Comparison of ENCODE assay signal across 25 cellular contexts in the genomic region with DNA sequence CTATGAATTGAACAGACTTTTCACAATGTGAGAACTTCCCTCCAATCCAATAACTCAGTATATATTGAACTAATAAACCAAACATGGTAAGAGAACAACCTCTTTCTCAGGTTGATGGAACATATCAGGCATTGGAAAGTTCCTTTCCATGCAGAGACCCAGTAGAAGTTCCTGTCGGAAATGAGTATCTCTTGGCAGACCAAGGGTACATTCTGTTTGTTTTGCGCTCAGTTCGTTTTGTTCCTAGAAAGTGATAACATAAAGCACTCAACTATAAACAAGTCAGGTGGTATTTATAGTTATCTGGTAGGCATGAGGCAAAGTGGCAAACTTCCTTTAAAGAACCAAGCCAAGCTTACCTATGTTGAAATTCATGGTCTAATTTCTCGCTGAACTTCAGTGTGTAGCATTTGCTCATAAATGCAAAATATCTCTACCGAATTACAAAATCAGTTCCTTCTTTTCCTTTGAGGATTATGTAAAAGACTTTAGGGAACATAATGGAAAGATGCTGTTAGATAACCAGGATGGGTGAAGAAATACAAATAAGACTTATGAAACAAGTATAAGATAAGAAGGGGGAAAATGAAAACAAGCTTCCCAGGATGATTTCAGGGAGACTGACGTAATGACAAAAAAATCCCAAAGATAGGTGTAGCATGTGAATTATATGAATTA.
DNase-seq lines count a peak whose midpoint lies in the region; ATAC-seq and TF ChIP-seq lines count a peak whose summit lies in the region.
"Had no signal": no experiment of that assay in that cellular context is flagged by ENCODE, and none has a peak within 500 bp of the region (broad histone marks: within the 10 kb centered on the region; RNA-seq: fewer than 3 reads in every experiment).

No MANE protein-coding gene starts in this region.

- WGBS in heart left ventricle, 4 donors = 35 to 47% (median 43%) methylated on average over 6 of the region's 6 CpGs

- peaks cover 3% of the 10 kb centered on the region for H3K9me3 Mint-ChIP-seq in stimulated activated memory B cell treated with anti-CD40 and anti-IgM and Interleukin-4, amounts not matched to agents 10 μg/mL and 1 μg/mL and 100 μg/mL, for 72 hours
- H3K9me3 Mint-ChIP-seq: H9 had no signal

- no peak for TF ChIP-seq CTCF in heart left ventricle (IDR thresholded peaks at IDR 0.05)

- no peak overlapping the region for H3K4me3 Mint-ChIP-seq in stimulated activated memory B cell treated with anti-CD40 and anti-IgM and Interleukin-4, amounts not matched to agents 10 μg/mL and 1 μg/mL and 100 μg/mL, for 72 hours
- H3K4me3 Mint-ChIP-seq: CD4-positive, CD25-positive, alpha-beta regulatory T cell; H9 had no signal

- DNase-seq in Right ventricle myocardium inferior (ENCODE audit: missing footprints) (no peak), cardiac septum (ENCODE audit: low spot score) (no peak), heart left ventricle (no peak), left colon (no peak), NCI-H526 treated with DMSO at 0.1 percent for 48 hours (lab: John Stamatoyannopoulos, UW) (no peak), SIG-M5 (lab: John Stamatoyannopoulos, UW) (no peak), SKM-1 treated with dmso at 0.1 percent for 144 hours (lab: John Stamatoyannopoulos, UW; ENCODE audit: unreplicated experiment) (no peak)
- DNase-seq: 8988T; BE2C; Caco-2; CD4-positive, CD25-positive, alpha-beta regulatory T cell; H9; Kasumi-1; MM.1S; NCI-H1105; NCI-H2081; NCI-H2171 treated with DMSO at 0.1 percent for 48 hours; NCI-H510A; NCI-H774; PC-3 had no signal

- H3K4me3 ChIP-seq in heart left ventricle = no peak overlapping the region
- H3K4me3 ChIP-seq: GM12878, SJSA1 had no signal

- no peaks in the 10 kb centered on the region for H3K36me3 ChIP-seq in heart left ventricle
- H3K36me3 ChIP-seq: BE2C, SJSA1 had no signal

- no peaks in the 10 kb centered on the region for H3K27me3 ChIP-seq in heart left ventricle
- H3K27me3 ChIP-seq: BE2C, SJSA1 had no signal

- peaks cover 49% of the 10 kb centered on the region for H3K4me1 Mint-ChIP-seq in stimulated activated memory B cell treated with anti-CD40 and anti-IgM and Interleukin-4, amounts not matched to agents 10 μg/mL and 1 μg/mL and 100 μg/mL, for 72 hours
- H3K4me1 Mint-ChIP-seq: CD4-positive, CD25-positive, alpha-beta regulatory T cell had no signal

- H3K4me1 ChIP-seq in heart left ventricle = peaks cover 0 to 23% (median 6%) of the 10 kb centered on the region in 12 donors
- H3K4me1 ChIP-seq: BE2C, Caco-2, SJSA1 had no signal

- intact Hi-C loops in Right ventricle myocardium inferior (cut with DNase I) = loop anchor here (5.0 kb wide), 1 partner anchor 132 kb away; no protein-coding TSS in a partner anchor
- intact Hi-C loops in cardiac septum (cut with DNase I) = loop anchor here (5.0 kb wide), 3 partner anchors 73 to 147 kb away; a partner anchor contains a TSS
- intact Hi-C loops in heart left ventricle (cut with DNase I) = loop anchor here in 4 of 10 donors (5.0 to 10.0 kb wide), 6 partner anchors 118 to 150 kb away; a partner anchor contains a TSS
- intact Hi-C loops in left colon (cut with DNase I, micrococcal nuclease) = no loop called here

- ATAC-seq in Right ventricle myocardium inferior (peak; percentile 87), heart left ventricle (peak; percentile 93 to 97 (median 94)), left colon (peak; percentile 76)
- no peak for ATAC-seq in stimulated activated memory B cell treated with anti-CD40 and anti-IgM and Interleukin-4, amounts not matched to agents 10 μg/mL and 1 μg/mL and 100 μg/mL, for 72 hours
- ATAC-seq: GM12878, PC-3 had no signal

- H3K27ac ChIP-seq in heart left ventricle = peak overlapping the region in 11 of 12 donors; percentile 9 to 89 (median 67)
- H3K27ac ChIP-seq: HL-60, RWPE1, SJSA1 had no signal

- H3K27me3 Mint-ChIP-seq in stimulated activated memory B cell treated with anti-CD40 and anti-IgM and Interleukin-4, amounts not matched to agents 10 μg/mL and 1 μg/mL and 100 μg/mL, for 72 hours = no peaks in the 10 kb centered on the region
- H3K27me3 Mint-ChIP-seq: CD4-positive, CD25-positive, alpha-beta regulatory T cell had no signal

- H3K36me3 Mint-ChIP-seq in stimulated activated memory B cell treated with anti-CD40 and anti-IgM and Interleukin-4, amounts not matched to agents 10 μg/mL and 1 μg/mL and 100 μg/mL, for 72 hours = peaks cover 41% of the 10 kb centered on the region
- H3K36me3 Mint-ChIP-seq: CD4-positive, CD25-positive, alpha-beta regulatory T cell had no signal

- peak overlapping the region; percentile 36 for H3K27ac Mint-ChIP-seq in stimulated activated memory B cell treated with anti-CD40 and anti-IgM and Interleukin-4, amounts not matched to agents 10 μg/mL and 1 μg/mL and 100 μg/mL, for 72 hours
- H3K27ac Mint-ChIP-seq: CD4-positive, CD25-positive, alpha-beta regulatory T cell; H9 had no signal

- TF ChIP-seq POLR2A in heart left ventricle (IDR thresholded peaks at IDR 0.05) = no peak

- peaks cover 0 to 2% (median 0%) of the 10 kb centered on the region in 12 donors for H3K9me3 ChIP-seq in heart left ventricle
- H3K9me3 ChIP-seq: BE2C, Caco-2, SJSA1 had no signal

Comparison
In these comparisons a context has a peak if more than half of its experiments do, and no peak if none do; other contexts are left out.
1. intact Hi-C loops: an anchor here in Right ventricle myocardium inferior (5.0 kb wide) and cardiac septum (5.0 kb wide); none called in left colon.